1 cellular context compared by ENCODE assay signal in genomic region chr13:103436057-103436654, GRCh38.
TF ChIP-seq lines count a peak whose summit lies in the region.

No MANE protein-coding gene starts in this region.

TF ChIP-seq in WTC11, 78 proteins besides CTCF, POLR2A, EP300 and RAD21 (continued from another document and continues in another):
- TF ChIP-seq PREB (CRISPR knock-in tag; IDR thresholded peaks at IDR 0.05; ENCODE audit: borderline replicate concordance): no peak
- TF ChIP-seq ESRRA (CRISPR knock-in tag; IDR thresholded peaks at IDR 0.05; ENCODE audit: borderline replicate concordance): no peak
- TF ChIP-seq MLX (CRISPR knock-in tag; IDR thresholded peaks at IDR 0.05): no peak
- no peak for TF ChIP-seq IRF2 (CRISPR knock-in tag; IDR thresholded peaks at IDR 0.05; ENCODE audit: borderline replicate concordance, low read depth)
- TF ChIP-seq USF1 (CRISPR knock-in tag; IDR thresholded peaks at IDR 0.05): no peak
- TF ChIP-seq ZMAT4 (CRISPR knock-in tag; IDR thresholded peaks at IDR 0.05): no peak
- no peak for TF ChIP-seq ETV6 (CRISPR knock-in tag; IDR thresholded peaks at IDR 0.05)
- no peak for TF ChIP-seq ZNF671 (CRISPR knock-in tag; IDR thresholded peaks at IDR 0.05)
- TF ChIP-seq ARID4B (CRISPR knock-in tag; IDR thresholded peaks at IDR 0.05; ENCODE audit: borderline replicate concordance): no peak
- no peak for TF ChIP-seq EMX1 (CRISPR knock-in tag; IDR thresholded peaks at IDR 0.05)
- no peak for TF ChIP-seq NR3C1 (CRISPR knock-in tag; conservative IDR thresholded peaks at IDR 0.05; ENCODE audit: low read depth)
- no peak for TF ChIP-seq RELA (CRISPR knock-in tag; IDR thresholded peaks at IDR 0.05; ENCODE audit: borderline replicate concordance)
- no peak for TF ChIP-seq FOXK1 (CRISPR knock-in tag; IDR thresholded peaks at IDR 0.05)
- 0 out of 2 replicates have a peak, but pooled peaks have one; percentile 31 for TF ChIP-seq FOXP1 (CRISPR knock-in tag; IDR thresholded peaks at IDR 0.05; ENCODE audit: borderline replicate concordance)
- no peak for TF ChIP-seq ZNF219 (CRISPR knock-in tag; IDR thresholded peaks at IDR 0.05; ENCODE audit: borderline replicate concordance)
- no peak for TF ChIP-seq ERG (CRISPR knock-in tag; IDR thresholded peaks at IDR 0.05)
- TF ChIP-seq NR1H2 (CRISPR knock-in tag; IDR thresholded peaks at IDR 0.05): no peak
- TF ChIP-seq MYBL2 (CRISPR knock-in tag; IDR thresholded peaks at IDR 0.05): no peak
- 0 out of 2 replicates have a peak, but pooled peaks have one; percentile 25 for TF ChIP-seq E2F1 (CRISPR knock-in tag; IDR thresholded peaks at IDR 0.05)
- no peak for TF ChIP-seq STAT6 (CRISPR knock-in tag; conservative IDR thresholded peaks at IDR 0.05; ENCODE audit: low read depth)
- peak; percentile 76 for TF ChIP-seq TEAD1 (CRISPR knock-in tag; IDR thresholded peaks at IDR 0.05)
- TF ChIP-seq ZNF121 (CRISPR knock-in tag; IDR thresholded peaks at IDR 0.05): no peak
- TF ChIP-seq NR2C2 (CRISPR knock-in tag; IDR thresholded peaks at IDR 0.05): no peak
- no peak for TF ChIP-seq SP1 (CRISPR knock-in tag; conservative IDR thresholded peaks at IDR 0.05)
- TF ChIP-seq TCF7 (CRISPR knock-in tag; IDR thresholded peaks at IDR 0.05; ENCODE audit: low read depth): no peak
- TF ChIP-seq FOXJ3 (CRISPR knock-in tag; IDR thresholded peaks at IDR 0.05; ENCODE audit: borderline replicate concordance): no peak
- 0 out of 2 replicates have a peak, but pooled peaks have one; percentile 26 for TF ChIP-seq ZNF138 (CRISPR knock-in tag; conservative IDR thresholded peaks at IDR 0.05)
- no peak for TF ChIP-seq CREB1 (CRISPR knock-in tag; IDR thresholded peaks at IDR 0.05)
- no peak for TF ChIP-seq SMAD3 (CRISPR knock-in tag; IDR thresholded peaks at IDR 0.05; ENCODE audit: borderline replicate concordance)
- TF ChIP-seq ATF1 (CRISPR knock-in tag; IDR thresholded peaks at IDR 0.05): no peak
- no peak for TF ChIP-seq HMGXB4 (CRISPR knock-in tag; IDR thresholded peaks at IDR 0.05)
- TF ChIP-seq ZNF532 (CRISPR knock-in tag; IDR thresholded peaks at IDR 0.05; ENCODE audit: borderline replicate concordance): no peak
- TF ChIP-seq E2F4 (CRISPR knock-in tag; IDR thresholded peaks at IDR 0.05; ENCODE audit: borderline replicate concordance, low read depth): no peak
- TF ChIP-seq JAZF1 (CRISPR knock-in tag; IDR thresholded peaks at IDR 0.05): no peak
- TF ChIP-seq NFATC4 (CRISPR knock-in tag; IDR thresholded peaks at IDR 0.05): no peak
- no peak for TF ChIP-seq E2F5 (CRISPR knock-in tag; IDR thresholded peaks at IDR 0.05)
- TF ChIP-seq MAX (CRISPR knock-in tag; IDR thresholded peaks at IDR 0.05): peak; percentile 68
